In genomic region chr20:60477958-60478357, GRCh38 we compare ENCODE assay signal across 20 cellular contexts.
DNase-seq lines count a peak whose midpoint lies in the region; ATAC-seq lines count a peak whose summit lies in the region.
"Had no signal": no experiment of that assay in that cellular context is flagged by ENCODE, and none has a peak within 500 bp of the region (broad histone marks: within the 10 kb centered on the region; RNA-seq: fewer than 3 reads in every experiment).

No MANE protein-coding gene starts in this region.

- no peak for ATAC-seq in GM18520 (IDR thresholded peaks at IDR 0.05; ENCODE audit: unreplicated experiment)
- ATAC-seq: CD8-positive, alpha-beta T cell; left colon had no signal

- peak; percentile 30 for DNase-seq in SKM-1 treated with dmso at 0.1 percent for 144 hours (lab: John Stamatoyannopoulos, UW; ENCODE audit: unreplicated experiment)
- no peak for DNase-seq in SKM-1 (lab: John Stamatoyannopoulos, UW; ENCODE audit: unreplicated experiment)
- DNase-seq in NOMO-1 (lab: John Stamatoyannopoulos, UW; ENCODE audit: unreplicated experiment in 2 of 2) = peak; percentile 32 to 50
- peak; percentile 6 for DNase-seq in astrocyte of the hippocampus (ENCODE audit: low read depth, low spot score)
- DNase-seq in posterior vena cava (ENCODE audit: low spot score) = peak; percentile 83
- no peak for DNase-seq in NCI-H1417 (lab: John Stamatoyannopoulos, UW)
- DNase-seq in activated CD4-positive, alpha-beta T cell treated with anti-CD3 and anti-CD28 coated beads for 1 hour = no peak
- DNase-seq: activated CD4-positive, alpha-beta T cell treated with anti-CD3 and anti-CD28 coated beads for 48 hours; activated effector memory CD4-positive, alpha-beta T cell treated with anti-CD3 and anti-CD28 coated beads, Interleukin-2, amount 50 U/mL, for 16 hours; activated T-cell treated with anti-CD3 and anti-CD28 coated beads, Interleukin-2, amount 50 U/mL, for 1 hour; CD8-positive, alpha-beta T cell; central memory CD4-positive, alpha-beta T cell; esophagus squamous epithelium; foreskin melanocyte; GOT3; NCI-H146; NCI-H2107; Peyer's patch had no signal

- intact Hi-C loops in posterior vena cava (cut with DNase I) = loop anchor here in 1 of 2 donors (2.0 kb wide), 1 partner anchor 27 kb away; no protein-coding TSS in a partner anchor

Comparison
In these comparisons a context has a peak if more than half of its experiments do, and no peak if none do; other contexts are left out.
1. DNase-seq: peak in SKM-1 treated with dmso at 0.1 percent for 144 hours (single experiment), NOMO-1 (2 of 2), astrocyte of the hippocampus (single experiment) and posterior vena cava (single experiment); none in SKM-1 (single experiment), NCI-H1417 (0 of 3) and activated CD4-positive, alpha-beta T cell treated with anti-CD3 and anti-CD28 coated beads for 1 hour (single experiment).